In the genomic region with DNA sequence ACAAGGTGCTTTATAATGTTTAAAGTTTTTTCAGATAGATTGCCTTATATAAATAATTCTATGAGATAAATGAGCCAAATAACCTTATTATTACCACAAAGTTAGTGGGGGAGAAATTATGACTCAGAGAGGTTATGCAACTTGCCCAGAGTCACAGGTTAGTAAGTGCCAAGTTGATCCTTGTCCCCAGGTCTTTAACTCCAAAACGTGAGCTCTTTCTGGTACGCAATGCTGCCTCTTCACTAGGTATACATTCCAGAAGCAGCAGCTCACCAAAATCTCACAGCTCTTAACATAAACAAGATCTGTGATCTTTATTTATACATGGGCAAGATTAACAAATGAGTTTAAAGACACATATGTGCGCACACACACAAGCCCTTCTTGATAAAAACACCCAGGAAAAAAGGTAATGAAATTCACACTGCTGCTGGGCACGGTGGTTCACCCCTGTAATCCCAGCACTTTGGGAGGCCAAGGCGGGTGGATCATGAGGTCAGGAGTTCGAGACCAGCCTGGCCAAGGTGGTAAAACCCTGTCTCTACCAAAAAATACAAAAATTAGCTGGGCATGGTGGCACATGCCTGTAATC, we compare ENCODE assay signal across 1 cellular context.
TF ChIP-seq lines count a peak whose summit lies in the region.

No MANE protein-coding gene starts in this region.

TF ChIP-seq in HepG2, 621 proteins besides CTCF, POLR2A, EP300 and RAD21 (continued from another document and continues in another):
- TF ChIP-seq SP4 (CRISPR knock-in tag; IDR thresholded peaks at IDR 0.05) = no peak
- TF ChIP-seq STAG1 (CRISPR knock-in tag; IDR thresholded peaks at IDR 0.05) = 0 out of 2 replicates have a peak, but pooled peaks have one; percentile 17
- TF ChIP-seq, protein P1, sequence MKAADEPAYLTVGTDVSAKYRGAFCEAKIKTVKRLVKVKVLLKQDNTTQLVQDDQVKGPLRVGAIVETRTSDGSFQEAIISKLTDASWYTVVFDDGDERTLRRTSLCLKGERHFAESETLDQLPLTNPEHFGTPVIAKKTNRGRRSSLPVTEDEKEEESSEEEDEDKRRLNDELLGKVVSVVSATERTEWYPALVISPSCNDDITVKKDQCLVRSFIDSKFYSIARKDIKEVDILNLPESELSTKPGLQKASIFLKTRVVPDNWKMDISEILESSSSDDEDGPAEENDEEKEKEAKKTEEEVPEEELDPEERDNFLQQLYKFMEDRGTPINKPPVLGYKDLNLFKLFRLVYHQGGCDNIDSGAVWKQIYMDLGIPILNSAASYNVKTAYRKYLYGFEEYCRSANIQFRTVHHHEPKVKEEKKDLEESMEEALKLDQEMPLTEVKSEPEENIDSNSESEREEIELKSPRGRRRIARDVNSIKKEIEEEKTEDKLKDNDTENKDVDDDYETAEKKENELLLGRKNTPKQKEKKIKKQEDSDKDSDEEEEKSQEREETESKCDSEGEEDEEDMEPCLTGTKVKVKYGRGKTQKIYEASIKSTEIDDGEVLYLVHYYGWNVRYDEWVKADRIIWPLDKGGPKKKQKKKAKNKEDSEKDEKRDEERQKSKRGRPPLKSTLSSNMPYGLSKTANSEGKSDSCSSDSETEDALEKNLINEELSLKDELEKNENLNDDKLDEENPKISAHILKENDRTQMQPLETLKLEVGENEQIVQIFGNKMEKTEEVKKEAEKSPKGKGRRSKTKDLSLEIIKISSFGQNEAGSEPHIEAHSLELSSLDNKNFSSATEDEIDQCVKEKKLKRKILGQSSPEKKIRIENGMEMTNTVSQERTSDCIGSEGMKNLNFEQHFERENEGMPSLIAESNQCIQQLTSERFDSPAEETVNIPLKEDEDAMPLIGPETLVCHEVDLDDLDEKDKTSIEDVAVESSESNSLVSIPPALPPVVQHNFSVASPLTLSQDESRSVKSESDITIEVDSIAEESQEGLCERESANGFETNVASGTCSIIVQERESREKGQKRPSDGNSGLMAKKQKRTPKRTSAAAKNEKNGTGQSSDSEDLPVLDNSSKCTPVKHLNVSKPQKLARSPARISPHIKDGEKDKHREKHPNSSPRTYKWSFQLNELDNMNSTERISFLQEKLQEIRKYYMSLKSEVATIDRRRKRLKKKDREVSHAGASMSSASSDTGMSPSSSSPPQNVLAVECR (CRISPR knock-in tag; IDR thresholded peaks at IDR 0.05; ENCODE audit: borderline replicate concordance) = no peak
- TF ChIP-seq CEBPB (IDR thresholded peaks at IDR 0.05; ENCODE audit: borderline replicate concordance, low read depth, low read length) = peak; percentile 91
- peak; percentile 71; the same call in 1 of the 2 replicates for TF ChIP-seq HNF4G (IDR thresholded peaks at IDR 0.05; ENCODE audit: borderline replicate concordance, low read depth, low read length)
- no peak for TF ChIP-seq HNF4G (CRISPR knock-in tag; IDR thresholded peaks at IDR 0.05; ENCODE audit: borderline replicate concordance, low read depth)
- TF ChIP-seq, protein P2, sequence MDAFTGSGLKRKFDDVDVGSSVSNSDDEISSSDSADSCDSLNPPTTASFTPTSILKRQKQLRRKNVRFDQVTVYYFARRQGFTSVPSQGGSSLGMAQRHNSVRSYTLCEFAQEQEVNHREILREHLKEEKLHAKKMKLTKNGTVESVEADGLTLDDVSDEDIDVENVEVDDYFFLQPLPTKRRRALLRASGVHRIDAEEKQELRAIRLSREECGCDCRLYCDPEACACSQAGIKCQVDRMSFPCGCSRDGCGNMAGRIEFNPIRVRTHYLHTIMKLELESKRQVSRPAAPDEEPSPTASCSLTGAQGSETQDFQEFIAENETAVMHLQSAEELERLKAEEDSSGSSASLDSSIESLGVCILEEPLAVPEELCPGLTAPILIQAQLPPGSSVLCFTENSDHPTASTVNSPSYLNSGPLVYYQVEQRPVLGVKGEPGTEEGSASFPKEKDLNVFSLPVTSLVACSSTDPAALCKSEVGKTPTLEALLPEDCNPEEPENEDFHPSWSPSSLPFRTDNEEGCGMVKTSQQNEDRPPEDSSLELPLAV (CRISPR knock-in tag; conservative IDR thresholded peaks at IDR 0.05; ENCODE audit: low read depth) = no peak
- TF ChIP-seq, protein P3, sequence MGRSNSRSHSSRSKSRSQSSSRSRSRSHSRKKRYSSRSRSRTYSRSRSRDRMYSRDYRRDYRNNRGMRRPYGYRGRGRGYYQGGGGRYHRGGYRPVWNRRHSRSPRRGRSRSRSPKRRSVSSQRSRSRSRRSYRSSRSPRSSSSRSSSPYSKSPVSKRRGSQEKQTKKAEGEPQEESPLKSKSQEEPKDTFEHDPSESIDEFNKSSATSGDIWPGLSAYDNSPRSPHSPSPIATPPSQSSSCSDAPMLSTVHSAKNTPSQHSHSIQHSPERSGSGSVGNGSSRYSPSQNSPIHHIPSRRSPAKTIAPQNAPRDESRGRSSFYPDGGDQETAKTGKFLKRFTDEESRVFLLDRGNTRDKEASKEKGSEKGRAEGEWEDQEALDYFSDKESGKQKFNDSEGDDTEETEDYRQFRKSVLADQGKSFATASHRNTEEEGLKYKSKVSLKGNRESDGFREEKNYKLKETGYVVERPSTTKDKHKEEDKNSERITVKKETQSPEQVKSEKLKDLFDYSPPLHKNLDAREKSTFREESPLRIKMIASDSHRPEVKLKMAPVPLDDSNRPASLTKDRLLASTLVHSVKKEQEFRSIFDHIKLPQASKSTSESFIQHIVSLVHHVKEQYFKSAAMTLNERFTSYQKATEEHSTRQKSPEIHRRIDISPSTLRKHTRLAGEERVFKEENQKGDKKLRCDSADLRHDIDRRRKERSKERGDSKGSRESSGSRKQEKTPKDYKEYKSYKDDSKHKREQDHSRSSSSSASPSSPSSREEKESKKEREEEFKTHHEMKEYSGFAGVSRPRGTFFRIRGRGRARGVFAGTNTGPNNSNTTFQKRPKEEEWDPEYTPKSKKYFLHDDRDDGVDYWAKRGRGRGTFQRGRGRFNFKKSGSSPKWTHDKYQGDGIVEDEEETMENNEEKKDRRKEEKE (IDR thresholded peaks at IDR 0.05) = no peak
- TF ChIP-seq SOX5 (CRISPR knock-in tag; IDR thresholded peaks at IDR 0.05; ENCODE audit: borderline replicate concordance) = peak; percentile 79; the same call in 1 of the 2 replicates
- no peak for TF ChIP-seq ZNF225 (CRISPR knock-in tag; IDR thresholded peaks at IDR 0.05)
- TF ChIP-seq ZMYM2 (CRISPR knock-in tag; IDR thresholded peaks at IDR 0.05) = 0 out of 2 replicates have a peak, but pooled peaks have one; percentile 14
- TF ChIP-seq JUND (CRISPR knock-in tag; IDR thresholded peaks at IDR 0.05) = peak; percentile 73; the same call in 1 of the 2 replicates
- TF ChIP-seq FOSL1 (CRISPR knock-in tag; IDR thresholded peaks at IDR 0.05; ENCODE audit: borderline replicate concordance) = peak; percentile 88
- peak in 1 of 2 experiments; percentile 50; a peak in 1 of 4 replicates for TF ChIP-seq NR2F1 (CRISPR knock-in tag; IDR thresholded peaks at IDR 0.05)
- no peak for TF ChIP-seq ZSCAN29 (CRISPR knock-in tag; conservative IDR thresholded peaks at IDR 0.05)
- peak; percentile 43; the same call in 1 of the 2 replicates for TF ChIP-seq IRF2 (CRISPR knock-in tag; IDR thresholded peaks at IDR 0.05)
- no peak for TF ChIP-seq CEBPZ (IDR thresholded peaks at IDR 0.05; ENCODE audit: low read length)
- TF ChIP-seq FOXP1 (IDR thresholded peaks at IDR 0.05) = no peak
- TF ChIP-seq FOXP1 (CRISPR knock-in tag; IDR thresholded peaks at IDR 0.05) = peak; percentile 66
- TF ChIP-seq TRIM24 (CRISPR knock-in tag; IDR thresholded peaks at IDR 0.05) = no peak; the same call in 1 of the 2 replicates
- no peak; the same call in 1 of the 2 replicates for TF ChIP-seq PITX1 (CRISPR knock-in tag; IDR thresholded peaks at IDR 0.05)
- peak; percentile 40; the same call in 1 of the 2 replicates for TF ChIP-seq ZBTB20 (CRISPR knock-in tag; IDR thresholded peaks at IDR 0.05; ENCODE audit: borderline replicate concordance, low read depth)
- no peak for TF ChIP-seq RBM22 (optimal IDR thresholded peaks at IDR 0.05; ENCODE audit: low read length)
- no peak for TF ChIP-seq KAT7 (CRISPR knock-in tag; IDR thresholded peaks at IDR 0.05; ENCODE audit: borderline replicate concordance)
- TF ChIP-seq ZNF30 (CRISPR knock-in tag; IDR thresholded peaks at IDR 0.05) = no peak
- 0 out of 2 replicates have a peak, but pooled peaks have one; percentile 25 for TF ChIP-seq ZSCAN9 (CRISPR knock-in tag; IDR thresholded peaks at IDR 0.05; ENCODE audit: borderline replicate concordance)
- peak; percentile 51; the same call in 1 of the 2 replicates for TF ChIP-seq KAT8 (CRISPR knock-in tag; IDR thresholded peaks at IDR 0.05)
- TF ChIP-seq ZNF609 (CRISPR knock-in tag; IDR thresholded peaks at IDR 0.05; ENCODE audit: borderline replicate concordance) = no peak; the same call in 1 of the 2 replicates
- TF ChIP-seq IKZF5 (CRISPR knock-in tag; IDR thresholded peaks at IDR 0.05) = 0 out of 2 replicates have a peak, but pooled peaks have one; percentile 23
